ENCODE assay signal across 13 cellular contexts in genomic region chr7:4707134-4707651, GRCh38. TPM values are rescaled to one million over a fixed set of nuclear protein-coding genes. Genes with fewer than 3 reads are reported as not detected.
DNase-seq lines count a peak whose midpoint lies in the region; ATAC-seq and TF ChIP-seq lines count a peak whose summit lies in the region.
"Had no signal": no experiment of that assay in that cellular context is flagged by ENCODE, and none has a peak within 500 bp of the region (broad histone marks: within the 10 kb centered on the region; RNA-seq: fewer than 3 reads in every experiment).

No MANE protein-coding gene starts in this region.

- TF ChIP-seq CTCF in A673 (conservative IDR thresholded peaks at IDR 0.05; ENCODE audit: low read depth, low read length) (no peak), fibroblast of villous mesenchyme (IDR thresholded peaks at IDR 0.05; ENCODE audit: insufficient read depth, low read depth, low read length) (no peak), osteoblast (IDR thresholded peaks at IDR 0.05; ENCODE audit: extremely low read depth, low read depth, low read length) (no peak)

- no peak for ATAC-seq in HG03460 (IDR thresholded peaks at IDR 0.05; ENCODE audit: unreplicated experiment)
- ATAC-seq: pancreas had no signal

- CTCF ChIA-PET in A673 (lab: Charles Lee) = interaction anchor here (0.5 to 0.6 kb wide), 2 partner anchors 69 to 1843 kb away, joined by 3 to 7 read pairs; no protein-coding TSS in a partner anchor

- peak overlapping the region; percentile 40 for H3K4me3 ChIP-seq in A673 (ENCODE audit: low read depth, low read length, poor library complexity, severe bottlenecking)
- H3K4me3 ChIP-seq in fibroblast of villous mesenchyme (ENCODE audit: low read depth, low read length) = no peak overlapping the region
- H3K4me3 ChIP-seq in osteoblast (ENCODE audit: insufficient read depth, low read length) = no peak overlapping the region
- H3K4me3 ChIP-seq: pancreas, SJCRH30 had no signal

- H3K27ac ChIP-seq in A673 (ENCODE audit: low read depth, low read length, poor library complexity, severe bottlenecking) (peak overlapping the region; percentile 92), osteoblast (ENCODE audit: low read depth, low read length) (no peak overlapping the region)
- H3K27ac ChIP-seq: SJCRH30, WERI-Rb-1 had no signal

- no peaks in the 10 kb centered on the region for H3K36me3 ChIP-seq in A673 (ENCODE audit: insufficient read depth, low read length, poor library complexity, severe bottlenecking)
- peaks cover 2% of the 10 kb centered on the region for H3K36me3 ChIP-seq in osteoblast (ENCODE audit: insufficient read depth, low read length)
- H3K36me3 ChIP-seq: pancreas, SJCRH30 had no signal

- no TSS peak for BruUV-seq in A673 (replicated peaks; lab: Mats Ljungman, UMichigan)

- no peak overlapping the region for H3K4me2 ChIP-seq in osteoblast (ENCODE audit: insufficient read depth, low read length)

- intact Hi-C loops in A673 (cut with micrococcal nuclease; ENCODE audit: unreplicated experiment) = loop anchor here (2.0 kb wide), 1 partner anchor 38 kb away; no protein-coding TSS in a partner anchor

- DNase-seq in A673 (ENCODE audit: low spot score) = peak; percentile 97
- DNase-seq in NCI-H524 treated with DMSO at 0.1 percent for 48 hours (lab: John Stamatoyannopoulos, UW) = peak; percentile 21
- DNase-seq in fibroblast of villous mesenchyme (ENCODE audit: low read depth) = peak; percentile 58
- peak; percentile 49 for DNase-seq in osteoblast (ENCODE audit: insufficient read length, low spot score, missing footprints)
- no peak for DNase-seq in 8988T
- DNase-seq in NCI-H187 (lab: John Stamatoyannopoulos, UW) = no peak
- DNase-seq in stimulated activated CD4-positive, alpha-beta T cell treated with anti-CD3 and anti-CD28 coated beads, Interleukin-12 subunit alpha, Interleukin-12 subunit beta, amount 100 ng/mL, for 4 hours = no peak
- DNase-seq: central memory CD4-positive, alpha-beta T cell; NCI-H2081 treated with DMSO at 0.1 percent for 48 hours; SJCRH30; WERI-Rb-1 had no signal

- H3K9me3 ChIP-seq in A673 (ENCODE audit: low read depth, low read length, poor library complexity, severe bottlenecking) (no peaks in the 10 kb centered on the region), osteoblast (ENCODE audit: low read depth, low read length) (no peaks in the 10 kb centered on the region)
- H3K9me3 ChIP-seq: pancreas, SJCRH30 had no signal

- H3K4me1 ChIP-seq in A673 (ENCODE audit: insufficient read depth, low read length, poor library complexity, severe bottlenecking) (peaks cover 49% of the 10 kb centered on the region), osteoblast (ENCODE audit: insufficient read depth, low read length) (peaks cover 5% of the 10 kb centered on the region)
- H3K4me1 ChIP-seq: pancreas, SJCRH30 had no signal

- peaks cover 90% of the 10 kb centered on the region for H3K79me2 ChIP-seq in osteoblast (ENCODE audit: insufficient read depth, low read length)

- POLR2A ChIA-PET in A673 (lab: Charles Lee; ENCODE audit: low non-redundant PET) = interaction anchor here (0.6 kb wide), 2 partner anchors 19 to 749 kb away, joined by 3 to 4 read pairs; no protein-coding TSS in a partner anchor

- H3K27me3 ChIP-seq in A673 (replicated peaks; ENCODE audit: insufficient read depth, low read depth, low read length, poor library complexity) (no peaks in the 10 kb centered on the region), osteoblast (ENCODE audit: insufficient read depth, low read length) (no peaks in the 10 kb centered on the region)
- H3K27me3 ChIP-seq: pancreas, SJCRH30 had no signal

- H2AFZ ChIP-seq in osteoblast (ENCODE audit: low read length) = no peak overlapping the region

- peaks cover 52% of the 10 kb centered on the region for H4K20me1 ChIP-seq in osteoblast (ENCODE audit: insufficient read depth, low read length)

RNA-seq across cellular contexts. Expression of gene FOXK1, which starts 25.1 kb away (rescaled TPM):
- 43.8 and 46.2 TPM in 2 replicates for total RNA-seq in A673 (2021)
- 30.6 and 32.8 TPM in 2 replicates for total RNA-seq in fibroblast of villous mesenchyme
- 26.2 and 31.8 TPM in 2 replicates for total RNA-seq in osteoblast

Comparison
In these comparisons a context has a peak if more than half of its experiments do, and no peak if none do; other contexts are left out.
1. DNase-seq: peak in A673 (single experiment), NCI-H524 treated with DMSO at 0.1 percent for 48 hours (single experiment), fibroblast of villous mesenchyme (single experiment) and osteoblast (single experiment); none in 8988T (single experiment), NCI-H187 (0 of 2) and stimulated activated CD4-positive, alpha-beta T cell treated with anti-CD3 and anti-CD28 coated beads, Interleukin-12 subunit alpha, Interleukin-12 subunit beta, amount 100 ng/mL, for 4 hours (single experiment).